In genomic region chr19:47156861-47157454, GRCh38 we compare ENCODE assay signal across 8 cellular contexts. TPM values are rescaled to one million over a fixed set of nuclear protein-coding genes. Genes with fewer than 3 reads are reported as not detected.
DNase-seq lines count a peak whose midpoint lies in the region; ATAC-seq, FAIRE-seq and TF ChIP-seq lines count a peak whose summit lies in the region.

No MANE protein-coding gene starts in this region.

- DNase-seq in HCT116 (ENCODE audit: low read depth, low spot score) (no peak), RPMI8226 (peak; percentile 57), small intestine (peak; percentile 9), NCI-H1436 treated with DMSO at 0.1 percent for 48 hours (lab: John Stamatoyannopoulos, UW) (no peak), NCI-H1694 (lab: John Stamatoyannopoulos, UW) (no peak), posterior vena cava (ENCODE audit: low spot score) (no peak)

- peaks cover 92% of the 10 kb centered on the region for H3K79me2 ChIP-seq in HCT116 (ENCODE audit: insufficient read depth, low read length)

- BruUV-seq in HCT116 (replicated peaks; lab: Mats Ljungman, UMichigan) = TSS peak; percentile 10

- ATAC-seq in HCT116 (no peak), HG02885 (IDR thresholded peaks at IDR 0.05; ENCODE audit: poor library complexity, unreplicated experiment) (no peak)

- FAIRE-seq in small intestine (lab: Jason Lieb, UNC) = no peak

- peaks cover 42 to 68% of the 10 kb centered on the region in 2 experiments for H3K36me3 ChIP-seq in HCT116 (ENCODE audit: control insufficient read depth in 1 of 2, insufficient read depth in 2 of 2, low read length in 2 of 2)
- peaks cover 0 to 4% of the 10 kb centered on the region in 2 donors for H3K36me3 ChIP-seq in esophagus (ENCODE audit: control insufficient read depth in 2 of 2, insufficient read depth in 2 of 2, low read length in 1 of 2)
- H3K36me3 ChIP-seq in small intestine (ENCODE audit: control insufficient read depth in 2 of 2, insufficient read depth in 2 of 2, low read length in 2 of 2) = peaks cover 10 to 11% of the 10 kb centered on the region in 2 donors

- TF ChIP-seq RAD21 in HCT116 (IDR thresholded peaks at IDR 0.05; ENCODE audit: low read depth) = no peak

- intact Hi-C loops in HCT116 (cut with micrococcal nuclease) (no loop called here), posterior vena cava (cut with DNase I) (loop anchor here in 1 of 2 donors (10.0 kb wide), 1 partner anchor 68 kb away; no protein-coding TSS in a partner anchor)

- no peaks in the 10 kb centered on the region for H3K27me3 ChIP-seq in HCT116 (ENCODE audit: insufficient read depth, low read length)
- no peaks in the 10 kb centered on the region for H3K27me3 ChIP-seq in esophagus (ENCODE audit: control insufficient read depth in 1 of 2, insufficient read depth in 2 of 2, low read length in 2 of 2)
- no peaks in the 10 kb centered on the region for H3K27me3 ChIP-seq in small intestine (ENCODE audit: control insufficient read depth in 2 of 2, insufficient read depth in 2 of 2, low read length in 2 of 2)

- H3K27ac ChIP-seq in HCT116 (ENCODE audit: low read depth, low read length) = peak overlapping the region; percentile 44; the same call in 1 of the 2 replicates
- H3K27ac ChIP-seq in esophagus (ENCODE audit: low read depth in 2 of 2, low read length in 1 of 2) = peak overlapping the region; percentile 71 to 93
- H3K27ac ChIP-seq in small intestine (ENCODE audit: low read depth in 1 of 2, low read length in 1 of 2) = peak overlapping the region; percentile 22 to 70

- POLR2A ChIA-PET in HCT116 (lab: Charles Lee) = interaction anchor here (0.5 kb wide), 1 partner anchor 78 kb away, joined by 3 read pairs; no protein-coding TSS in a partner anchor

- H3K4me3 ChIP-seq in HCT116 (replicated peaks in 1 of 2; ENCODE audit: low read depth in 1 of 2, low read length in 2 of 2) (no peak overlapping the region), esophagus (ENCODE audit: low read depth in 1 of 2, low read length in 2 of 2) (no peak overlapping the region), small intestine (ENCODE audit: low read depth in 1 of 2, low read length in 2 of 2) (no peak overlapping the region)

- H3K9ac ChIP-seq in HCT116 (ENCODE audit: low read length) = no peak overlapping the region

- peaks cover 2% of the 10 kb centered on the region; the same call in 1 of the 2 replicates for H4K20me1 ChIP-seq in HCT116 (ENCODE audit: insufficient read depth)

- H3K4me1 ChIP-seq in HCT116 (ENCODE audit: control insufficient read depth in 1 of 2, insufficient read depth in 2 of 2, low read length in 2 of 2) (peaks cover 20 to 32% of the 10 kb centered on the region in 2 experiments; a peak in 2 of 4 replicates), esophagus (ENCODE audit: control insufficient read depth in 2 of 2, insufficient read depth in 2 of 2, low read length in 1 of 2) (peaks cover 9 to 15% of the 10 kb centered on the region in 2 donors), small intestine (ENCODE audit: control insufficient read depth in 2 of 2, insufficient read depth in 1 of 2, low read depth in 1 of 2, low read length in 1 of 2) (peaks cover 0 to 14% of the 10 kb centered on the region in 2 donors)

- TF ChIP-seq CTCF in HCT116 (IDR thresholded peaks at IDR 0.05 in 2 of 3, conservative IDR thresholded peaks at IDR 0.05 in 1 of 3; ENCODE audit: borderline replicate concordance in 1 of 3, insufficient read depth in 1 of 3, low read depth in 2 of 3, low read length in 2 of 3) = no peak

- 42 to 52% methylated on average over 7 of the region's 7 CpGs for WGBS in esophagus, 2 donors
- 32 to 48% (median 35%) methylated on average over 7 of the region's 7 CpGs for WGBS in small intestine, 3 donors

- no peak overlapping the region for H3K4me2 ChIP-seq in HCT116 (ENCODE audit: low read length)

- RAD21 ChIA-PET in HCT116 (lab: Charles Lee; ENCODE audit: low non-redundant PET in 1 of 2, low total read pairs in 2 of 2, uncharacterized antibody in 2 of 2, unreplicated experiment in 2 of 2) = no interaction called here

- TF ChIP-seq POLR2A in HCT116 (IDR thresholded peaks at IDR 0.05; ENCODE audit: borderline replicate concordance, extremely low read depth, insufficient read depth, insufficient read length) = no peak

- H3K9me3 ChIP-seq in HCT116 (ENCODE audit: control insufficient read depth in 1 of 2, insufficient read depth in 1 of 2, low read depth in 1 of 2, low read length in 2 of 2) (no peaks in the 10 kb centered on the region), esophagus (ENCODE audit: control insufficient read depth in 2 of 2, insufficient read depth in 1 of 2, low read depth in 1 of 2, low read length in 1 of 2) (no peaks in the 10 kb centered on the region), small intestine (ENCODE audit: control insufficient read depth, low read depth) (no peaks in the 10 kb centered on the region)

- no peak overlapping the region for H2AFZ ChIP-seq in HCT116 (ENCODE audit: low read depth, low read length, poor library complexity, severe bottlenecking)

- no peaks in the 10 kb centered on the region for H3K9me2 ChIP-seq in HCT116 (ENCODE audit: insufficient read depth)

- CTCF ChIA-PET in HCT116 (lab: Charles Lee) = no interaction called here

TF ChIP-seq in HCT116, 20 proteins besides CTCF, POLR2A, EP300 and RAD21:
- TF ChIP-seq SP1 (IDR thresholded peaks at IDR 0.05; ENCODE audit: low read depth) (no peak), CEBPB (IDR thresholded peaks at IDR 0.05; ENCODE audit: low read depth) (no peak), ELF1 (IDR thresholded peaks at IDR 0.05; ENCODE audit: borderline replicate concordance, low read depth) (no peak), TCF7L2 (IDR thresholded peaks at IDR 0.05; ENCODE audit: borderline replicate concordance, extremely low read depth, insufficient read depth, insufficient read length) (no peak), ZNF274 (IDR thresholded peaks at IDR 0.05; ENCODE audit: low read depth, low read length) (no peak), EZH2phosphoT487 (IDR thresholded peaks at IDR 0.05; ENCODE audit: borderline replicate concordance) (no peak), ATF3 (IDR thresholded peaks at IDR 0.05) (no peak)

RNA-seq across cellular contexts. Expression of gene SAE1, which starts 26.3 kb away (rescaled TPM):
- total RNA-seq in HCT116 (2021; ENCODE audit: unreplicated experiment) (213 TPM), posterior vena cava (10 to 100 TPM; 55.9 to 57.4 TPM)
- polyA plus RNA-seq in HCT116 (2012) = 154 and 195 TPM in 2 replicates
- polyA plus RNA-seq in esophagus (10 to 100 TPM; 17.1 to 53.4 TPM), small intestine (10 to 100 TPM; 28.6 to 77.5 (median 34.9) TPM)

RNA-seq across cellular contexts. Expression of gene ZC3H4, which starts 43.4 kb away (rescaled TPM):
- total RNA-seq in HCT116 (2021; ENCODE audit: unreplicated experiment) = 45.1 TPM
- 14.0 and 16.4 TPM in 2 replicates for polyA plus RNA-seq in HCT116 (2012)
- 10 to 100 TPM in 1 of 2 donors, 1 to 10 TPM in 1; 8.4 to 13.5 TPM for polyA plus RNA-seq in esophagus
- 10 to 100 TPM in 2 of 3 donors, 1 to 10 TPM in 1; 7.3 to 18.0 (median 10.7) TPM for polyA plus RNA-seq in small intestine
- total RNA-seq in posterior vena cava = 10 to 100 TPM; 33.6 to 39.5 TPM

Comparison
In these comparisons a context has a peak if more than half of its experiments do, and no peak if none do; other contexts are left out.
1. DNase-seq: peak in RPMI8226 (single experiment) and small intestine (single experiment); none in HCT116 (single experiment), NCI-H1436 treated with DMSO at 0.1 percent for 48 hours (single experiment), NCI-H1694 (single experiment) and posterior vena cava (single experiment).
2. Peak in every context shown above with its lines, with median percentiles within 50 percentile points of each other: H3K27ac ChIP-seq.